Comparison of ENCODE assay signal across 1 cellular context in the genomic region with DNA sequence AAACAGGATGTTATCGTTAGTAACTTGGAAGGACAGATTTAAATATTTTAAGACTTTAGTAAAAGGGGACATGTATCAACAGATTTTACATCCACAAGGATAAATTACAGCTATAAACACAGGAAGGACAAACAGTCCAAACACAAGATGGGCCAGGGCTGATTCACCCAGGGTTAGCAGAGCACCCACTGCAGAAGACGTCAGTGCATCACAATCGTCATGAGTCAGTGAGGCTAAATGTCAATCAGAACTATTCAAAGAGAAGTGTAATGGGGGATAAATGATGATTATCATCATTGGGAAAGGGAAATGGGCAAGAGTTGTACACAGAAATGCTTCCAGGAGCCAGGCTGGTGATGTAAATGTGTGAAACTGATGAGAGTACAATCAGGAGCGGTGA.
TF ChIP-seq lines count a peak whose summit lies in the region.

No MANE protein-coding gene starts in this region.

TF ChIP-seq in SK-N-SH treated with all-trans-retinoic acid at 6 μM for 48 hours, 23 proteins besides CTCF, POLR2A, EP300 and RAD21 (continued from another document):
- TF ChIP-seq, protein P1, sequence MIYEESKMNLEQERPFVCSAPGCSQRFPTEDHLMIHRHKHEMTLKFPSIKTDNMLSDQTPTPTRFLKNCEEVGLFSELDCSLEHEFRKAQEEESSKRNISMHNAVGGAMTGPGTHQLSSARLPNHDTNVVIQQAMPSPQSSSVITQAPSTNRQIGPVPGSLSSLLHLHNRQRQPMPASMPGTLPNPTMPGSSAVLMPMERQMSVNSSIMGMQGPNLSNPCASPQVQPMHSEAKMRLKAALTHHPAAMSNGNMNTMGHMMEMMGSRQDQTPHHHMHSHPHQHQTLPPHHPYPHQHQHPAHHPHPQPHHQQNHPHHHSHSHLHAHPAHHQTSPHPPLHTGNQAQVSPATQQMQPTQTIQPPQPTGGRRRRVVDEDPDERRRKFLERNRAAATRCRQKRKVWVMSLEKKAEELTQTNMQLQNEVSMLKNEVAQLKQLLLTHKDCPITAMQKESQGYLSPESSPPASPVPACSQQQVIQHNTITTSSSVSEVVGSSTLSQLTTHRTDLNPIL (CRISPR knock-in tag; IDR thresholded peaks at IDR 0.05; ENCODE audit: low read depth) = no peak
- TF ChIP-seq, protein P2, sequence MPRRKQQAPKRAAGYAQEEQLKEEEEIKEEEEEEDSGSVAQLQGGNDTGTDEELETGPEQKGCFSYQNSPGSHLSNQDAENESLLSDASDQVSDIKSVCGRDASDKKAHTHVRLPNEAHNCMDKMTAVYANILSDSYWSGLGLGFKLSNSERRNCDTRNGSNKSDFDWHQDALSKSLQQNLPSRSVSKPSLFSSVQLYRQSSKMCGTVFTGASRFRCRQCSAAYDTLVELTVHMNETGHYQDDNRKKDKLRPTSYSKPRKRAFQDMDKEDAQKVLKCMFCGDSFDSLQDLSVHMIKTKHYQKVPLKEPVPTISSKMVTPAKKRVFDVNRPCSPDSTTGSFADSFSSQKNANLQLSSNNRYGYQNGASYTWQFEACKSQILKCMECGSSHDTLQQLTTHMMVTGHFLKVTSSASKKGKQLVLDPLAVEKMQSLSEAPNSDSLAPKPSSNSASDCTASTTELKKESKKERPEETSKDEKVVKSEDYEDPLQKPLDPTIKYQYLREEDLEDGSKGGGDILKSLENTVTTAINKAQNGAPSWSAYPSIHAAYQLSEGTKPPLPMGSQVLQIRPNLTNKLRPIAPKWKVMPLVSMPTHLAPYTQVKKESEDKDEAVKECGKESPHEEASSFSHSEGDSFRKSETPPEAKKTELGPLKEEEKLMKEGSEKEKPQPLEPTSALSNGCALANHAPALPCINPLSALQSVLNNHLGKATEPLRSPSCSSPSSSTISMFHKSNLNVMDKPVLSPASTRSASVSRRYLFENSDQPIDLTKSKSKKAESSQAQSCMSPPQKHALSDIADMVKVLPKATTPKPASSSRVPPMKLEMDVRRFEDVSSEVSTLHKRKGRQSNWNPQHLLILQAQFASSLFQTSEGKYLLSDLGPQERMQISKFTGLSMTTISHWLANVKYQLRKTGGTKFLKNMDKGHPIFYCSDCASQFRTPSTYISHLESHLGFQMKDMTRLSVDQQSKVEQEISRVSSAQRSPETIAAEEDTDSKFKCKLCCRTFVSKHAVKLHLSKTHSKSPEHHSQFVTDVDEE (CRISPR knock-in tag; IDR thresholded peaks at IDR 0.05) = no peak
- TF ChIP-seq ISL1 (CRISPR knock-in tag; IDR thresholded peaks at IDR 0.05) = no peak
TF ChIP-seq in SK-N-SH treated with all-trans-retinoic acid at 6 μM for 48 hours: peak in this region for 0.
